1 cellular context compared by ENCODE assay signal in the genomic region with DNA sequence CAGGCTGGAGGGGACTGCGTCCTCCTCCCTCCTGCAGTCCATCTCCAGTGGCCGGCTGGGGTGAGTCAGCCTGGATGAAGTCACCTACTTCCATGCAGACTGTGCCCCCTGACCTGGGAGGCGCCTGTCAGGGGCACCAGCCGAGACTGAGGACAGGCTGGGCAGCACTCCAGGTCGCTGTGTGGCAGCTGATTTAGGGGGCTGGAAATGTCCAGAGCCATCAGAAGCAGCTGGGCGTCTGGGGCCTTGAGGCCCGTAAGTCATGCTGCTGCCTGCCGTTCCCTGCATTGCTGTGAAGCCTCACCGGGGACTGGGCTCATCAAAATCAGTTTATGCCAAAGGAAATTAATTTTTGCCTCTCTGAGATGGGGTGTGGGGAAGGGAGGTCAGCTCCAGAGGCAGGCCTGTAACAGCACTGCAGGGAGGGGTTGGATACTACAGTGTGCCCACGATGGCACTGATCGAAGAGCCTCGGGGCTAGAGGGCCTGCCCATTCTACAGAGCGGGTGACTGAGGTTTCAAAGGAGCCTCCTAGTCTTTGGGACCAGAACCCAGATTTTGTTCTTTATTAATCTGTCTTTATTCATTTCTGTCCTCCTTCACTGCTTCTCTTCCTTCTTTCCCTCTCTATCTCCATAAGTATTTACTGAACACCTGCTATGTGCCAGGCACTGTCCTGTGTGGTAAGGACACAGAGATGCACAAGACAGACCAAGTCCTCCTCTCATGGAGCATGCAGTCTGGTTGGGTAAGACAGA.
TF ChIP-seq lines count a peak whose summit lies in the region.

No MANE protein-coding gene starts in this region.

TF ChIP-seq in HepG2, 621 proteins besides CTCF, POLR2A, EP300 and RAD21 (continued from another document and continues in another):
- TF ChIP-seq, protein P1, sequence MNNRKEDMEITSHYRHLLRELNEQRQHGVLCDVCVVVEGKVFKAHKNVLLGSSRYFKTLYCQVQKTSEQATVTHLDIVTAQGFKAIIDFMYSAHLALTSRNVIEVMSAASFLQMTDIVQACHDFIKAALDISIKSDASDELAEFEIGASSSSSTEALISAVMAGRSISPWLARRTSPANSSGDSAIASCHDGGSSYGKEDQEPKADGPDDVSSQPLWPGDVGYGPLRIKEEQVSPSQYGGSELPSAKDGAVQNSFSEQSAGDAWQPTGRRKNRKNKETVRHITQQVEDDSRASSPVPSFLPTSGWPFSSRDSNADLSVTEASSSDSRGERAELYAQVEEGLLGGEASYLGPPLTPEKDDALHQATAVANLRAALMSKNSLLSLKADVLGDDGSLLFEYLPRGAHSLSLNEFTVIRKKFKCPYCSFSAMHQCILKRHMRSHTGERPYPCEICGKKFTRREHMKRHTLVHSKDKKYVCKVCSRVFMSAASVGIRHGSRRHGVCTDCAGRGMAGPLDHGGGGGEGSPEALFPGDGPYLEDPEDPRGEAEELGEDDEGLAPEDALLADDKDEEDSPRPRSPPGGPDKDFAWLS (CRISPR knock-in tag; IDR thresholded peaks at IDR 0.05; ENCODE audit: borderline replicate concordance), result no peak
- TF ChIP-seq ZNF225 (CRISPR knock-in tag; IDR thresholded peaks at IDR 0.05) (no peak), KAT2B (IDR thresholded peaks at IDR 0.05; ENCODE audit: borderline replicate concordance, low read depth, low read length) (no peak), SIN3A (IDR thresholded peaks at IDR 0.05; ENCODE audit: borderline replicate concordance, low read depth, low read length) (no peak), MTA1 (CRISPR knock-in tag; IDR thresholded peaks at IDR 0.05; ENCODE audit: borderline replicate concordance) (peak; percentile 69; the same call in 1 of the 2 replicates), ZBTB8A (CRISPR knock-in tag; IDR thresholded peaks at IDR 0.05; ENCODE audit: borderline replicate concordance, low read depth) (no peak), FOSL1 (CRISPR knock-in tag; IDR thresholded peaks at IDR 0.05; ENCODE audit: borderline replicate concordance) (peak; percentile 76; the same call in 1 of the 2 replicates), KLF16 (CRISPR knock-in tag; IDR thresholded peaks at IDR 0.05) (0 out of 4 replicates have a peak, but pooled peaks of 1 of the 2 experiments have one; percentile 23), ZSCAN25 (CRISPR knock-in tag; IDR thresholded peaks at IDR 0.05) (no peak), RARG (CRISPR knock-in tag; IDR thresholded peaks at IDR 0.05; ENCODE audit: low read depth) (no peak), HNRNPK (IDR thresholded peaks at IDR 0.05; ENCODE audit: low read depth, low read length, poor library complexity, severe bottlenecking) (no peak), JUN (CRISPR knock-in tag; IDR thresholded peaks at IDR 0.05) (peak; percentile 97), TAF1 (CRISPR knock-in tag; IDR thresholded peaks at IDR 0.05) (no peak), PCBP2 (optimal IDR thresholded peaks at IDR 0.05; ENCODE audit: low read depth, low read length, poor library complexity, severe bottlenecking) (no peak), ZFYVE20 (CRISPR knock-in tag; IDR thresholded peaks at IDR 0.05; ENCODE audit: borderline replicate concordance, low read depth) (no peak), MED1 (CRISPR knock-in tag; IDR thresholded peaks at IDR 0.05) (peak; percentile 46), MAX (IDR thresholded peaks at IDR 0.05) (no peak), ATRX (CRISPR knock-in tag; IDR thresholded peaks at IDR 0.05; ENCODE audit: borderline replicate concordance) (no peak), CEBPG (CRISPR knock-in tag; IDR thresholded peaks at IDR 0.05) (0 out of 2 replicates have a peak, but pooled peaks have one; percentile 42), SIX1 (CRISPR knock-in tag; IDR thresholded peaks at IDR 0.05; ENCODE audit: borderline replicate concordance) (no peak), MEIS1 (CRISPR knock-in tag; IDR thresholded peaks at IDR 0.05; ENCODE audit: borderline replicate concordance) (peak; percentile 91), POLR2G (IDR thresholded peaks at IDR 0.05; ENCODE audit: low read depth, low read length) (peak; percentile 35; the same call in 1 of the 2 replicates), MIXL1 (CRISPR knock-in tag; IDR thresholded peaks at IDR 0.05) (no peak), TERF1 (CRISPR knock-in tag; IDR thresholded peaks at IDR 0.05) (no peak), ZNF234 (CRISPR knock-in tag; conservative IDR thresholded peaks at IDR 0.05) (no peak), CBFB (CRISPR knock-in tag; IDR thresholded peaks at IDR 0.05) (no peak), ZHX1 (CRISPR knock-in tag; IDR thresholded peaks at IDR 0.05; ENCODE audit: low read depth) (no peak), ETV6 (CRISPR knock-in tag; conservative IDR thresholded peaks at IDR 0.05) (no peak), NFE2 (CRISPR knock-in tag; IDR thresholded peaks at IDR 0.05) (no peak), HMGXB4 (CRISPR knock-in tag; IDR thresholded peaks at IDR 0.05; ENCODE audit: borderline replicate concordance in 1 of 2, low read depth in 1 of 2) (0 out of 4 replicates have a peak, but pooled peaks of 1 of the 2 experiments have one; percentile 26), RFX1 (IDR thresholded peaks at IDR 0.05) (no peak), ZBTB7A (CRISPR knock-in tag; IDR thresholded peaks at IDR 0.05) (no peak), ZNF24 (IDR thresholded peaks at IDR 0.05) (no peak), CEBPB (IDR thresholded peaks at IDR 0.05; ENCODE audit: borderline replicate concordance, low read depth, low read length) (no peak), ZNF367 (CRISPR knock-in tag; IDR thresholded peaks at IDR 0.05; ENCODE audit: borderline replicate concordance) (no peak), TSC22D2 (CRISPR knock-in tag; IDR thresholded peaks at IDR 0.05; ENCODE audit: borderline replicate concordance) (no peak), ZNF235 (CRISPR knock-in tag; IDR thresholded peaks at IDR 0.05; ENCODE audit: borderline replicate concordance) (no peak), GTF3A (CRISPR knock-in tag; conservative IDR thresholded peaks at IDR 0.05) (no peak), GPBP1L1 (CRISPR knock-in tag; IDR thresholded peaks at IDR 0.05) (no peak)
- TF ChIP-seq, protein P2, sequence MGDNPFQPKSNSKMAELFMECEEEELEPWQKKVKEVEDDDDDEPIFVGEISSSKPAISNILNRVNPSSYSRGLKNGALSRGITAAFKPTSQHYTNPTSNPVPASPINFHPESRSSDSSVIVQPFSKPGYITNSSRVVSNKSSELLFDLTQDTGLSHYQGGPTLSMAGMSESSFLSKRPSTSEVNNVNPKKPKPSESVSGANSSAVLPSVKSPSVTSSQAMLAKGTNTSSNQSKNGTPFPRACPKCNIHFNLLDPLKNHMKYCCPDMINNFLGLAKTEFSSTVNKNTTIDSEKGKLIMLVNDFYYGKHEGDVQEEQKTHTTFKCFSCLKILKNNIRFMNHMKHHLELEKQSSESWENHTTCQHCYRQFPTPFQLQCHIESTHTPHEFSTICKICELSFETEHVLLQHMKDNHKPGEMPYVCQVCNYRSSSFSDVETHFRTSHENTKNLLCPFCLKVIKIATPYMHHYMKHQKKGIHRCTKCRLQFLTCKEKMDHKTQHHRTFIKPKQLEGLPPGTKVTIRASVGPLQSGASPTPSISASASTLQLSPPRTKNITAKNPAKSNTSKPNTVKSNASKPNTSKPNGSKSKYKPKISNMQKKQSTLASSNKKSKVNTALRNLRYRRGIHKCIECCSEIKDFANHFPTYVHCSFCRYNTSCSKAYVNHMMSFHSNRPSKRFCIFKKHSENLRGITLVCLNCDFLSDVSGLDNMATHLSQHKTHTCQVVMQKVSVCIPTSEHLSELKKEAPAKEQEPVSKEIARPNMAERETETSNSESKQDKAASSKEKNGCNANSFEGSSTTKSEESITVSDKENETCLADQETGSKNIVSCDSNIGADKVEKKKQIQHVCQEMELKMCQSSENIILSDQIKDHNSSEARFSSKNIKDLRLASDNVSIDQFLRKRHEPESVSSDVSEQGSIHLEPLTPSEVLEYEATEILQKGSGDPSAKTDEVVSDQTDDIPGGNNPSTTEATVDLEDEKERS (CRISPR knock-in tag; IDR thresholded peaks at IDR 0.05), result no peak
- TF ChIP-seq, protein P3, sequence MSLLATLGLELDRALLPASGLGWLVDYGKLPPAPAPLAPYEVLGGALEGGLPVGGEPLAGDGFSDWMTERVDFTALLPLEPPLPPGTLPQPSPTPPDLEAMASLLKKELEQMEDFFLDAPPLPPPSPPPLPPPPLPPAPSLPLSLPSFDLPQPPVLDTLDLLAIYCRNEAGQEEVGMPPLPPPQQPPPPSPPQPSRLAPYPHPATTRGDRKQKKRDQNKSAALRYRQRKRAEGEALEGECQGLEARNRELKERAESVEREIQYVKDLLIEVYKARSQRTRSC (CRISPR knock-in tag; IDR thresholded peaks at IDR 0.05; ENCODE audit: low read depth), result no peak
- TF ChIP-seq, protein P4, sequence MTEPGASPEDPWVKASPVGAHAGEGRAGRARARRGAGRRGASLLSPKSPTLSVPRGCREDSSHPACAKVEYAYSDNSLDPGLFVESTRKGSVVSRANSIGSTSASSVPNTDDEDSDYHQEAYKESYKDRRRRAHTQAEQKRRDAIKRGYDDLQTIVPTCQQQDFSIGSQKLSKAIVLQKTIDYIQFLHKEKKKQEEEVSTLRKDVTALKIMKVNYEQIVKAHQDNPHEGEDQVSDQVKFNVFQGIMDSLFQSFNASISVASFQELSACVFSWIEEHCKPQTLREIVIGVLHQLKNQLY (CRISPR knock-in tag; IDR thresholded peaks at IDR 0.05), result no peak
- TF ChIP-seq, protein P5, sequence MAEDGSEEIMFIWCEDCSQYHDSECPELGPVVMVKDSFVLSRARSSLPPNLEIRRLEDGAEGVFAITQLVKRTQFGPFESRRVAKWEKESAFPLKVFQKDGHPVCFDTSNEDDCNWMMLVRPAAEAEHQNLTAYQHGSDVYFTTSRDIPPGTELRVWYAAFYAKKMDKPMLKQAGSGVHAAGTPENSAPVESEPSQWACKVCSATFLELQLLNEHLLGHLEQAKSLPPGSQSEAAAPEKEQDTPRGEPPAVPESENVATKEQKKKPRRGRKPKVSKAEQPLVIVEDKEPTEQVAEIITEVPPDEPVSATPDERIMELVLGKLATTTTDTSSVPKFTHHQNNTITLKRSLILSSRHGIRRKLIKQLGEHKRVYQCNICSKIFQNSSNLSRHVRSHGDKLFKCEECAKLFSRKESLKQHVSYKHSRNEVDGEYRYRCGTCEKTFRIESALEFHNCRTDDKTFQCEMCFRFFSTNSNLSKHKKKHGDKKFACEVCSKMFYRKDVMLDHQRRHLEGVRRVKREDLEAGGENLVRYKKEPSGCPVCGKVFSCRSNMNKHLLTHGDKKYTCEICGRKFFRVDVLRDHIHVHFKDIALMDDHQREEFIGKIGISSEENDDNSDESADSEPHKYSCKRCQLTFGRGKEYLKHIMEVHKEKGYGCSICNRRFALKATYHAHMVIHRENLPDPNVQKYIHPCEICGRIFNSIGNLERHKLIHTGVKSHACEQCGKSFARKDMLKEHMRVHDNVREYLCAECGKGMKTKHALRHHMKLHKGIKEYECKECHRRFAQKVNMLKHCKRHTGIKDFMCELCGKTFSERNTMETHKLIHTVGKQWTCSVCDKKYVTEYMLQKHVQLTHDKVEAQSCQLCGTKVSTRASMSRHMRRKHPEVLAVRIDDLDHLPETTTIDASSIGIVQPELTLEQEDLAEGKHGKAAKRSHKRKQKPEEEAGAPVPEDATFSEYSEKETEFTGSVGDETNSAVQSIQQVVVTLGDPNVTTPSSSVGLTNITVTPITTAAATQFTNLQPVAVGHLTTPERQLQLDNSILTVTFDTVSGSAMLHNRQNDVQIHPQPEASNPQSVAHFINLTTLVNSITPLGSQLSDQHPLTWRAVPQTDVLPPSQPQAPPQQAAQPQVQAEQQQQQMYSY (CRISPR knock-in tag; IDR thresholded peaks at IDR 0.05), result peak; percentile 30; the same call in 1 of the 2 replicates
